39 cellular contexts compared by ENCODE assay signal in the genomic region with DNA sequence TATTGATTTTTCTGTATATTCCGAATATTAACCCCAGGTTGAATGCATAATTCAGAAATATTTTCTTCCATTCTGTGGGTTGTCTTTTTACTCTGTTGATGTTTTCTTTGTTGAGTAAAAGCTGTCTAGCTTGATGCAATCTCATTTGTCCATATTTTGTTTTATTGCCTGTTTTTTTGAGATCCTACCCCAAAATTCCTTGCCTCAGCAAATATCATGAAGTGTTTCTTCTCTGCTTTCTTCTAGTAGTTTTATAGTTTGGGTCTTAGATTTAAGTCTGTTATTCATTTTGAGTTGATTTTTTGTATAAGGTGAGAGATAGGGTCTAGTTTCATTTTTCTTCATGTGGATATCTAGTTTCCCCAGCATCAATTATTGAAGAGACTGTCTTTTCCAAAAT.
"Had no signal": no experiment of that assay in that cellular context is flagged by ENCODE, and none has a peak within 500 bp of the region (broad histone marks: within the 10 kb centered on the region; RNA-seq: fewer than 3 reads in every experiment).

No MANE protein-coding gene starts in this region.

- H3K27ac Mint-ChIP-seq: activated naive CD4-positive, alpha-beta T cell treated with anti-CD3 and anti-CD28 coated beads for 36 hours; activated naive CD4-positive, alpha-beta T cell treated with anti-CD3 and anti-CD28 coated beads, Interleukin-2, amount 10 ng/mL, durations not matched to agents 7 days and 5 days; activated naive CD4-positive, alpha-beta T cell treated with anti-CD3 and anti-CD28 coated beads, Interleukin-2, amount 50 U/mL, for 24 hours; activated naive CD8-positive, alpha-beta T cell; activated naive CD8-positive, alpha-beta T cell treated with anti-CD3 and anti-CD28 coated beads for 36 hours; activated naive CD8-positive, alpha-beta T cell treated with anti-CD3 and anti-CD28 coated beads, Interleukin-2, amount 10 ng/mL, durations not matched to agents 7 days and 5 days; activated naive CD8-positive, alpha-beta T cell treated with anti-CD3 and anti-CD28 coated beads, Interleukin-2, amount 50 U/mL, for 24 hours; activated T-cell treated with anti-CD3 and anti-CD28 coated beads, Interleukin-2, amount 50 U/mL, for 24 hours; activated T-cell treated with anti-CD3 and anti-CD28 coated beads, Interleukin-2, amount 50 U/mL, for 72 hours; activated T-helper 1 cell treated with anti-CD3 and anti-CD28 coated beads, Interleukin-12 subunit alpha, Interleukin-12 subunit beta, Interleukin-2, Interleukin-4 antibody, amounts not matched to agents 30 ng/mL and 10 ng/mL and 1 ng/mL, durations not matched to agents 14 hours and 24 hours and 36 hours; activated T-helper 17 cell treated with anti-CD3 and anti-CD28 coated beads, Interleukin-2, amount 50 U/mL, for 72 hours; activated T-helper 2 cell treated with anti-CD3 and anti-CD28 coated beads, Interferon-gamma antibody, Interleukin-2, Interleukin-4, amounts not matched to agents 10 μg/mL and 5 μg/mL and 100 μg/mL, durations not matched to agents 14 hours and 24 hours and 36 hours; brain had no signal

- H3K4me3 ChIP-seq: adrenal gland, ascending aorta, body of pancreas, breast epithelium, cardiac muscle cell had no signal

- FAIRE-seq: astrocyte, bronchial epithelial cell had no signal

- H3K36me3 ChIP-seq: adrenal gland, ascending aorta, brain microvascular endothelial cell, breast epithelium, cardiac muscle cell had no signal

- DNase-seq: activated effector memory CD4-positive, alpha-beta T cell treated with anti-CD3 and anti-CD28 coated beads, Interleukin-2, amount 50 U/mL, for 16 hours; activated effector memory CD4-positive, alpha-beta T cell treated with Interleukin-2 at 50 U/mL for 16 hours; activated gamma-delta T cell; activated gamma-delta T cell treated with Interleukin-2 at 50 U/mL for 16 hours; activated naive CD4-positive, alpha-beta T cell; activated naive CD4-positive, alpha-beta T cell treated with anti-CD3 and anti-CD28 coated beads for 36 hours; activated naive CD4-positive, alpha-beta T cell treated with anti-CD3 and anti-CD28 coated beads, Interleukin-2, amount 10 ng/mL, durations not matched to agents 7 days and 5 days; activated naive CD4-positive, alpha-beta T cell treated with anti-CD3 and anti-CD28 coated beads, Interleukin-2, amount 50 U/mL, for 16 hours; activated naive CD4-positive, alpha-beta T cell treated with Interleukin-2 at 50 U/mL for 16 hours; activated naive CD8-positive, alpha-beta T cell treated with anti-CD3 and anti-CD28 coated beads for 36 hours; activated naive CD8-positive, alpha-beta T cell treated with anti-CD3 and anti-CD28 coated beads, Interleukin-2, amount 10 ng/mL, durations not matched to agents 7 days and 5 days; activated naive CD8-positive, alpha-beta T cell treated with anti-CD3 and anti-CD28 coated beads, Interleukin-2, amount 50 U/mL, for 24 hours; activated T-cell treated with anti-CD3 and anti-CD28 coated beads, Interleukin-2, amount 50 U/mL, for 24 hours; activated T-cell treated with anti-CD3 and anti-CD28 coated beads, Interleukin-2, amount 50 U/mL, for 4 hours; activated T-cell treated with anti-CD3 and anti-CD28 coated beads, Interleukin-2, amount 50 U/mL, for 48 hours; activated T-cell treated with anti-CD3 and anti-CD28 coated beads, Interleukin-2, amount 50 U/mL, for 72 hours; adrenal gland; amniotic stem cell; amygdala; anterior cingulate cortex; aorta; body of pancreas; brain microvascular endothelial cell; caudate nucleus; central memory CD4-positive, alpha-beta T cell; cerebellar nuclear complex had no signal

- H3K27me3 ChIP-seq: adrenal gland, ascending aorta, body of pancreas, brain microvascular endothelial cell, breast epithelium, cardiac muscle cell had no signal

- ATAC-seq: activated naive CD4-positive, alpha-beta T cell treated with anti-CD3 and anti-CD28 coated beads, Interleukin-2, amount 50 U/mL, for 72 hours; activated naive CD8-positive, alpha-beta T cell treated with anti-CD3 and anti-CD28 coated beads, Interleukin-2, amount 50 U/mL, for 24 hours; activated T-cell treated with anti-CD3 and anti-CD28 coated beads, Interleukin-2, amount 50 U/mL, for 4 hours; activated T-cell treated with anti-CD3 and anti-CD28 coated beads, Interleukin-2, amount 50 U/mL, for 72 hours; activated T-helper 17 cell treated with anti-CD3 and anti-CD28 coated beads, Interleukin-2, amount 50 U/mL, for 72 hours; body of pancreas had no signal

- H3K4me3 Mint-ChIP-seq: activated naive CD4-positive, alpha-beta T cell treated with anti-CD3 and anti-CD28 coated beads for 36 hours; activated naive CD4-positive, alpha-beta T cell treated with anti-CD3 and anti-CD28 coated beads, Interleukin-2, amount 10 ng/mL, durations not matched to agents 7 days and 5 days; activated naive CD4-positive, alpha-beta T cell treated with anti-CD3 and anti-CD28 coated beads, Interleukin-2, amount 50 U/mL, for 24 hours; activated naive CD8-positive, alpha-beta T cell; activated naive CD8-positive, alpha-beta T cell treated with anti-CD3 and anti-CD28 coated beads for 36 hours; activated naive CD8-positive, alpha-beta T cell treated with anti-CD3 and anti-CD28 coated beads, Interleukin-2, amount 10 ng/mL, durations not matched to agents 7 days and 5 days; activated naive CD8-positive, alpha-beta T cell treated with anti-CD3 and anti-CD28 coated beads, Interleukin-2, amount 50 U/mL, for 24 hours; activated T-cell treated with anti-CD3 and anti-CD28 coated beads, Interleukin-2, amount 50 U/mL, for 24 hours; activated T-cell treated with anti-CD3 and anti-CD28 coated beads, Interleukin-2, amount 50 U/mL, for 4 hours; activated T-cell treated with anti-CD3 and anti-CD28 coated beads, Interleukin-2, amount 50 U/mL, for 72 hours; activated T-helper 1 cell treated with anti-CD3 and anti-CD28 coated beads, Interleukin-12 subunit alpha, Interleukin-12 subunit beta, Interleukin-2, Interleukin-4 antibody, amounts not matched to agents 30 ng/mL and 10 ng/mL and 1 ng/mL, durations not matched to agents 14 hours and 24 hours and 36 hours; activated T-helper 17 cell treated with anti-CD3 and anti-CD28 coated beads, Interleukin-2, amount 50 U/mL, for 72 hours; brain; central memory CD8-positive, alpha-beta T cell had no signal

- H3K9me3 ChIP-seq: adrenal gland, body of pancreas had no signal

- H3K36me3 Mint-ChIP-seq: activated naive CD4-positive, alpha-beta T cell treated with anti-CD3 and anti-CD28 coated beads, Interleukin-2, amount 10 ng/mL, durations not matched to agents 7 days and 5 days; activated naive CD4-positive, alpha-beta T cell treated with anti-CD3 and anti-CD28 coated beads, Interleukin-2, amount 50 U/mL, for 24 hours; activated naive CD8-positive, alpha-beta T cell; activated naive CD8-positive, alpha-beta T cell treated with anti-CD3 and anti-CD28 coated beads for 36 hours; activated naive CD8-positive, alpha-beta T cell treated with anti-CD3 and anti-CD28 coated beads, Interleukin-2, amount 10 ng/mL, durations not matched to agents 7 days and 5 days had no signal

- H3K4me1 Mint-ChIP-seq: activated naive CD4-positive, alpha-beta T cell treated with anti-CD3 and anti-CD28 coated beads, Interleukin-2, amount 10 ng/mL, durations not matched to agents 7 days and 5 days; activated naive CD4-positive, alpha-beta T cell treated with anti-CD3 and anti-CD28 coated beads, Interleukin-2, amount 50 U/mL, for 24 hours; activated naive CD8-positive, alpha-beta T cell treated with anti-CD3 and anti-CD28 coated beads for 36 hours; activated naive CD8-positive, alpha-beta T cell treated with anti-CD3 and anti-CD28 coated beads, Interleukin-2, amount 10 ng/mL, durations not matched to agents 7 days and 5 days; activated naive CD8-positive, alpha-beta T cell treated with anti-CD3 and anti-CD28 coated beads, Interleukin-2, amount 50 U/mL, for 24 hours; activated T-helper 17 cell treated with anti-CD3 and anti-CD28 coated beads, Interleukin-2, amount 50 U/mL, for 72 hours; brain; central memory CD8-positive, alpha-beta T cell had no signal

- H3K27me3 Mint-ChIP-seq: activated naive CD4-positive, alpha-beta T cell treated with anti-CD3 and anti-CD28 coated beads, Interleukin-2, amount 10 ng/mL, durations not matched to agents 7 days and 5 days; activated naive CD4-positive, alpha-beta T cell treated with anti-CD3 and anti-CD28 coated beads, Interleukin-2, amount 50 U/mL, for 24 hours; activated naive CD8-positive, alpha-beta T cell; activated naive CD8-positive, alpha-beta T cell treated with anti-CD3 and anti-CD28 coated beads for 36 hours; activated naive CD8-positive, alpha-beta T cell treated with anti-CD3 and anti-CD28 coated beads, Interleukin-2, amount 10 ng/mL, durations not matched to agents 7 days and 5 days; activated naive CD8-positive, alpha-beta T cell treated with anti-CD3 and anti-CD28 coated beads, Interleukin-2, amount 50 U/mL, for 24 hours; activated T-cell treated with anti-CD3 and anti-CD28 coated beads, Interleukin-2, amount 50 U/mL, for 24 hours; activated T-helper 17 cell treated with anti-CD3 and anti-CD28 coated beads, Interleukin-2, amount 50 U/mL, for 72 hours; central memory CD8-positive, alpha-beta T cell had no signal

- H3K4me1 ChIP-seq: adrenal gland, ascending aorta, body of pancreas, breast epithelium had no signal

- H3K27ac ChIP-seq: adrenal gland, ascending aorta, body of pancreas, brain microvascular endothelial cell, breast epithelium, cardiac muscle cell had no signal
